Comparison of ENCODE assay signal across 29 cellular contexts in genomic region chr11:85934599-85935169, GRCh38.
DNase-seq lines count a peak whose midpoint lies in the region; ATAC-seq, FAIRE-seq and TF ChIP-seq lines count a peak whose summit lies in the region.
"Had no signal": no experiment of that assay in that cellular context is flagged by ENCODE, and none has a peak within 500 bp of the region (broad histone marks: within the 10 kb centered on the region; RNA-seq: fewer than 3 reads in every experiment).

No MANE protein-coding gene starts in this region.

- H3K4me1 ChIP-seq in left ventricle myocardium inferior (no peaks in the 10 kb centered on the region), H1 (replicated peaks in 1 of 4; ENCODE audit: control insufficient read depth in 3 of 4, insufficient read depth in 4 of 4, low read length in 3 of 4) (no peaks in the 10 kb centered on the region), mesenchymal stem cell (ENCODE audit: control insufficient read depth, insufficient read depth, low read depth, low read length) (no peaks in the 10 kb centered on the region), upper lobe of left lung (no peaks in the 10 kb centered on the region)
- H3K4me1 ChIP-seq: left lung, uterus had no signal

- H4K5ac ChIP-seq in H1 (ENCODE audit: insufficient read length, low read depth, low read length), result no peak overlapping the region

- H2BK5ac ChIP-seq in H1 (ENCODE audit: low read depth, low read length) (no peak overlapping the region), mesenchymal stem cell (ENCODE audit: low read depth, low read length, poor library complexity, severe bottlenecking) (no peak overlapping the region)

- H3K27me3 ChIP-seq in left ventricle myocardium inferior (ENCODE audit: low read depth) (peaks cover 16% of the 10 kb centered on the region), H1 (replicated peaks in 1 of 4; ENCODE audit: control insufficient read depth in 3 of 4, extremely low read depth in 1 of 4, insufficient read depth in 3 of 4, low read length in 3 of 4) (no peaks in the 10 kb centered on the region), mesenchymal stem cell (ENCODE audit: control insufficient read depth in 1 of 2, insufficient read depth in 1 of 2, low read length in 2 of 2) (no peaks in the 10 kb centered on the region), upper lobe of left lung (no peaks in the 10 kb centered on the region)
- H3K27me3 ChIP-seq: dorsolateral prefrontal cortex, hepatocyte, uterus had no signal

- no peak overlapping the region for H2AK5ac ChIP-seq in H1 (ENCODE audit: low read depth, low read length)
- no peak overlapping the region for H2AK5ac ChIP-seq in mesenchymal stem cell (ENCODE audit: low read length, severe bottlenecking)

- H2BK120ac ChIP-seq in H1 (replicated peaks; ENCODE audit: low read depth, low read length), result no peak overlapping the region
- no peak overlapping the region for H2BK120ac ChIP-seq in mesenchymal stem cell (ENCODE audit: low read depth, low read length)

- WGBS in H1 (ENCODE audit: extremely low coverage in 1 of 2, insufficient coverage in 1 of 2, insufficient read length in 1 of 2, insufficient replicate concordance in 2 of 2, low coverage in 1 of 2, low lambda C conversion rate in 2 of 2, missing lambda C conversion rate in 1 of 2), 2 experiments, result 91% methylated on average over 44 of the region's 47 CpGs; no CpG with 5 or more reads in 1 of the 2 experiments
- 97% methylated on average over 47 of the region's 47 CpGs for WGBS in mesenchymal stem cell
- WGBS in upper lobe of left lung, 2 donors, result 64 to 65% methylated on average over 41 to 47 of the region's 47 CpGs

- no peak overlapping the region for H4K91ac ChIP-seq in H1 (replicated peaks; ENCODE audit: insufficient read length, low read length)
- no peak overlapping the region for H4K91ac ChIP-seq in mesenchymal stem cell (ENCODE audit: low read length)

- no peak overlapping the region for H2BK15ac ChIP-seq in H1 (ENCODE audit: low read length)
- H2BK15ac ChIP-seq in mesenchymal stem cell (ENCODE audit: low read depth, poor library complexity, severe bottlenecking), result no peak overlapping the region

- peak overlapping the region; percentile 79; the same call in 1 of the 2 replicates for H4K8ac ChIP-seq in H1 (ENCODE audit: extremely low read depth, insufficient read depth, low read length)
- H4K8ac ChIP-seq in mesenchymal stem cell (ENCODE audit: low read length), result no peak overlapping the region

- POLR2A ChIA-PET in H1 (lab: Charles Lee; ENCODE audit: partially characterized antibody), result no interaction called here

- no peak for TF ChIP-seq RAD21 in H1 (IDR thresholded peaks at IDR 0.05 in 1 of 2, conservative IDR thresholded peaks at IDR 0.05 in 1 of 2; ENCODE audit: low read depth in 2 of 2, low read length in 2 of 2)

- H3K23ac ChIP-seq in H1 (ENCODE audit: insufficient read length) (no peak overlapping the region), mesenchymal stem cell (ENCODE audit: low read length in 2 of 2) (no peak overlapping the region)

- H3K14ac ChIP-seq in H1 (ENCODE audit: insufficient read length) (no peak overlapping the region), mesenchymal stem cell (ENCODE audit: low read length in 2 of 2) (no peak overlapping the region)

- no peak overlapping the region for H3K4ac ChIP-seq in H1 (replicated peaks; ENCODE audit: insufficient read length, low read depth, low read length)
- H3K4ac ChIP-seq in mesenchymal stem cell (ENCODE audit: low read depth in 1 of 2, low read length in 2 of 2), result no peak overlapping the region

- H2AFZ ChIP-seq in H1 (ENCODE audit: low read length) (peak overlapping the region; percentile 70; the same call in 1 of the 2 replicates), mesenchymal stem cell (ENCODE audit: low read depth, low read length) (no peak overlapping the region)
- H2AFZ ChIP-seq: hepatocyte had no signal

- ATAC-seq in Right ventricle myocardium inferior (no peak), upper lobe of left lung (ENCODE audit: low FRiP score in 2 of 2) (peak; percentile 46 to 58), HG03097 (IDR thresholded peaks at IDR 0.05; ENCODE audit: low FRiP score, unreplicated experiment) (no peak), GM21723 (IDR thresholded peaks at IDR 0.05; ENCODE audit: unreplicated experiment) (no peak)
- ATAC-seq: HepG2, left lung, SK-N-SH treated with all-trans-retinoic acid at 6 μM for 48 hours had no signal

- no peak for TF ChIP-seq EP300 in H1 (IDR thresholded peaks at IDR 0.05; ENCODE audit: borderline replicate concordance in 1 of 2, low read depth in 2 of 2, low read length in 2 of 2)
- TF ChIP-seq EP300 in upper lobe of left lung (IDR thresholded peaks at IDR 0.05), result no peak

- no peaks in the 10 kb centered on the region for H3K79me1 ChIP-seq in H1 (ENCODE audit: low read depth, low read length)
- no peaks in the 10 kb centered on the region for H3K79me1 ChIP-seq in mesenchymal stem cell (replicated peaks; ENCODE audit: low read length, poor library complexity, severe bottlenecking)

- TF ChIP-seq CTCF in left ventricle myocardium inferior (IDR thresholded peaks at IDR 0.05; ENCODE audit: borderline replicate concordance), result no peak
- no peak for TF ChIP-seq CTCF in H1 (IDR thresholded peaks at IDR 0.05; ENCODE audit: control extremely low read depth in 1 of 3, insufficient read depth in 1 of 3, low read depth in 1 of 3, low read length in 3 of 3)
- no peak for TF ChIP-seq CTCF in upper lobe of left lung (IDR thresholded peaks at IDR 0.05)

- H3K9ac ChIP-seq in H1 (replicated peaks in 1 of 4; ENCODE audit: extremely low read depth in 1 of 4, low read depth in 3 of 4, low read length in 3 of 4), result no peak overlapping the region
- peak overlapping the region; percentile 58 for H3K9ac ChIP-seq in mesenchymal stem cell (ENCODE audit: low read length)

- no peak overlapping the region for H2BK20ac ChIP-seq in H1 (ENCODE audit: low read length)

- H3K9me3 ChIP-seq in left ventricle myocardium inferior (replicated peaks), result peaks cover under 1% of the 10 kb centered on the region
- H3K9me3 ChIP-seq in H1 (ENCODE audit: insufficient read depth in 2 of 2, low read depth in 1 of 2, low read length in 1 of 2), result peaks cover 0 to 5% of the 10 kb centered on the region in 2 experiments; a peak in 1 of 4 replicates
- no peaks in the 10 kb centered on the region for H3K9me3 ChIP-seq in mesenchymal stem cell (ENCODE audit: control insufficient read depth, low read length)
- H3K9me3 ChIP-seq in upper lobe of left lung, result no peaks in the 10 kb centered on the region
- H3K9me3 ChIP-seq: uterus had no signal

- H3K4me2 ChIP-seq in H1 (ENCODE audit: insufficient read depth in 1 of 2, low read depth in 2 of 2, low read length in 2 of 2) (peak overlapping the region in 1 of 2 experiments; percentile 45; a peak in 2 of 4 replicates), mesenchymal stem cell (ENCODE audit: low read length, poor library complexity, severe bottlenecking) (no peak overlapping the region)
- H3K4me2 ChIP-seq: hepatocyte had no signal

- no peaks in the 10 kb centered on the region for H4K20me1 ChIP-seq in H1 (replicated peaks in 1 of 2; ENCODE audit: control insufficient read depth in 1 of 2, insufficient read depth in 2 of 2, low read length in 2 of 2)

- H3K18ac ChIP-seq in H1 (ENCODE audit: extremely low read depth, low read length) (no peak overlapping the region), mesenchymal stem cell (ENCODE audit: low read depth in 1 of 2, low read length in 2 of 2) (no peak overlapping the region)

- H3K27ac ChIP-seq in left ventricle myocardium inferior (replicated peaks) (no peak overlapping the region), H1 (ENCODE audit: low read depth, low read length) (no peak overlapping the region), mesenchymal stem cell (ENCODE audit: low read length, poor library complexity, severe bottlenecking) (no peak overlapping the region), upper lobe of left lung (no peak overlapping the region)
- H3K27ac ChIP-seq: dorsolateral prefrontal cortex, hepatocyte, left lung, uterus had no signal

- CTCF ChIA-PET in H1 (lab: Charles Lee; ENCODE audit: partially characterized antibody), result no interaction called here

- TF ChIP-seq POLR2A in H1 (IDR thresholded peaks at IDR 0.05; ENCODE audit: control extremely low read depth in 1 of 2, low read depth in 2 of 2, low read length in 2 of 2) (no peak), upper lobe of left lung (IDR thresholded peaks at IDR 0.05) (no peak)

- FAIRE-seq in H1 (lab: Jason Lieb, UNC), result no peak
- FAIRE-seq: A204.1, HepG2 had no signal

- H2BK12ac ChIP-seq in H1 (ENCODE audit: low read depth, low read length), result no peak overlapping the region
- H2BK12ac ChIP-seq in mesenchymal stem cell (ENCODE audit: low read length in 2 of 2), result no peak overlapping the region

- intact Hi-C loops in left ventricle myocardium inferior (cut with micrococcal nuclease) (no loop called here), Right ventricle myocardium inferior (cut with DNase I) (no loop called here)

- 0 out of 2 replicates have a peak, but pooled peaks cover 1% of the 10 kb centered on the region for H3K23me2 ChIP-seq in H1 (ENCODE audit: low read depth, low read length)

- H3K79me2 ChIP-seq in H1 (ENCODE audit: control insufficient read depth in 1 of 2, insufficient read depth in 2 of 2, low read length in 2 of 2), result no peaks in the 10 kb centered on the region
- H3K79me2 ChIP-seq: hepatocyte had no signal

- no peaks in the 10 kb centered on the region for H3K36me3 ChIP-seq in left ventricle myocardium inferior
- no peaks in the 10 kb centered on the region for H3K36me3 ChIP-seq in H1 (ENCODE audit: control insufficient read depth in 2 of 4, insufficient read depth in 4 of 4, low read length in 3 of 4)
- H3K36me3 ChIP-seq in mesenchymal stem cell (ENCODE audit: control insufficient read depth in 1 of 2, insufficient read depth in 2 of 2, low read depth in 1 of 2, low read length in 2 of 2), result peaks cover 0 to 7% of the 10 kb centered on the region in 2 experiments
- no peaks in the 10 kb centered on the region for H3K36me3 ChIP-seq in upper lobe of left lung
- H3K36me3 ChIP-seq: left lung, uterus had no signal

- H3K4me3 ChIP-seq in left ventricle myocardium inferior, result peak overlapping the region; percentile 47
- H3K4me3 ChIP-seq in H1 (ENCODE audit: extremely low read depth in 1 of 4, insufficient read depth in 2 of 4, low read depth in 3 of 4, low read length in 4 of 4), result peak overlapping the region in 1 of 4 experiments; percentile 27; a peak in 1 of 8 replicates
- peak overlapping the region in 1 of 2 experiments; percentile 60 for H3K4me3 ChIP-seq in mesenchymal stem cell (ENCODE audit: insufficient read depth in 1 of 2, low read depth in 1 of 2, low read length in 2 of 2)
- peak overlapping the region in 1 of 4 donors; percentile 12 for H3K4me3 ChIP-seq in upper lobe of left lung
- H3K4me3 ChIP-seq: hepatocyte, left lung, uterus had no signal

- DNase-seq in left ventricle myocardium inferior, result no peak
- no peak for DNase-seq in Right ventricle myocardium inferior (ENCODE audit: missing footprints)
- no peak for DNase-seq in H1 (ENCODE audit: low read depth in 1 of 2, low spot score in 2 of 2)
- no peak for DNase-seq in mesenchymal stem cell
- peak in 1 of 2 donors; percentile 85 for DNase-seq in upper lobe of left lung
- no peak for DNase-seq in NOMO-1 treated with DMSO at 0.1 percent for 48 hours (lab: John Stamatoyannopoulos, UW; ENCODE audit: unreplicated experiment)
- DNase-seq: activated CD4-positive, alpha-beta T cell treated with anti-CD3 and anti-CD28 coated beads for 4 hours; activated CD8-positive, alpha-beta memory T cell treated with anti-CD3 and anti-CD28 coated beads for 24 hours; activated gamma-delta T cell treated with Interleukin-2 at 50 U/mL for 16 hours; activated T-cell treated with anti-CD3 and anti-CD28 coated beads, Interleukin-2, amount 50 U/mL, for 1 hour; caudate nucleus; CD8-positive, alpha-beta memory T cell; DMS153; dorsolateral prefrontal cortex; foreskin melanocyte; H9; immature natural killer cell; NCI-H1694 treated with DMSO at 0.1 percent for 48 hours; NCI-H2171 treated with DMSO at 0.1 percent for 48 hours; NCI-H526; T-helper 2 cell; uterus had no signal

- H3K56ac ChIP-seq in H1 (replicated peaks; ENCODE audit: insufficient read length, low read depth, low read length), result no peak overlapping the region

Comparison
In these comparisons a context has a peak if more than half of its experiments do, and no peak if none do; other contexts are left out.
1. ATAC-seq: peak in upper lobe of left lung (2 of 2); none in Right ventricle myocardium inferior (single experiment), HG03097 (single experiment) and GM21723 (single experiment).